In genomic region chr3:134284438-134284837, GRCh38 we compare ENCODE assay signal across 28 cellular contexts. TPM values are rescaled to one million over a fixed set of nuclear protein-coding genes. Genes with fewer than 3 reads are reported as not detected.
DNase-seq lines count a peak whose midpoint lies in the region; ATAC-seq, FAIRE-seq and TF ChIP-seq lines count a peak whose summit lies in the region.
"Had no signal": no experiment of that assay in that cellular context is flagged by ENCODE, and none has a peak within 500 bp of the region (broad histone marks: within the 10 kb centered on the region; RNA-seq: fewer than 3 reads in every experiment).

No MANE protein-coding gene starts in this region.

- H3K27me3 Mint-ChIP-seq in Caco-2 (ENCODE audit: insufficient read depth, unreplicated experiment), result no peaks in the 10 kb centered on the region

- H3K27me3 ChIP-seq in HepG2 (ENCODE audit: control insufficient read depth in 1 of 2, insufficient read depth in 2 of 2, low read length in 2 of 2), result no peaks in the 10 kb centered on the region; a peak in 1 of 5 replicates
- H3K27me3 ChIP-seq in right lobe of liver, result no peaks in the 10 kb centered on the region
- peaks cover 0 to 6% of the 10 kb centered on the region in 2 experiments; a peak in 1 of 5 replicates for H3K27me3 ChIP-seq in K562 (ENCODE audit: control insufficient read depth in 2 of 2, insufficient read depth in 2 of 2, low read length in 2 of 2)
- no peaks in the 10 kb centered on the region for H3K27me3 ChIP-seq in parathyroid adenoma (ENCODE audit: control insufficient read depth, insufficient read depth, low read length)
- no peaks in the 10 kb centered on the region for H3K27me3 ChIP-seq in Caco-2 (replicated peaks; ENCODE audit: control insufficient read depth, insufficient read depth, low read length)
- H3K27me3 ChIP-seq: BE2C, BLaER1 had no signal

- H3K4me1 ChIP-seq in HepG2 (ENCODE audit: insufficient read depth, low read length), result peaks cover 14% of the 10 kb centered on the region
- H3K4me1 ChIP-seq in right lobe of liver, result no peaks in the 10 kb centered on the region
- no peaks in the 10 kb centered on the region for H3K4me1 ChIP-seq in K562 (replicated peaks in 1 of 2; ENCODE audit: control insufficient read depth in 2 of 2, insufficient read depth in 2 of 2, low read length in 2 of 2)
- peaks cover 6% of the 10 kb centered on the region for H3K4me1 ChIP-seq in parathyroid adenoma
- H3K4me1 ChIP-seq in Caco-2, result peaks cover 11% of the 10 kb centered on the region
- H3K4me1 ChIP-seq: BE2C, BLaER1 had no signal

- H3K79me2 ChIP-seq in HepG2 (ENCODE audit: insufficient read depth, low read length) (no peaks in the 10 kb centered on the region), K562 (ENCODE audit: control insufficient read depth, insufficient read depth, low read length) (no peaks in the 10 kb centered on the region), parathyroid adenoma (no peaks in the 10 kb centered on the region)

- H3K9me3 Mint-ChIP-seq in Caco-2 (ENCODE audit: unreplicated experiment), result no peaks in the 10 kb centered on the region
- H3K9me3 Mint-ChIP-seq: CD8-positive, alpha-beta memory T cell had no signal

- no TSS peak for BruUV-seq in HepG2 (replicated peaks; lab: Mats Ljungman, UMichigan)
- BruUV-seq in K562 (replicated peaks; lab: Mats Ljungman, UMichigan), result no TSS peak
- BruUV-seq in Caco-2 (replicated peaks; lab: Mats Ljungman, UMichigan), result no TSS peak

- TF ChIP-seq EP300 in HepG2 (IDR thresholded peaks at IDR 0.05; ENCODE audit: low read depth in 2 of 2, low read length in 2 of 2) (no peak), HepG2 (CRISPR knock-in tag; IDR thresholded peaks at IDR 0.05; ENCODE audit: borderline replicate concordance) (no peak), K562 (IDR thresholded peaks at IDR 0.05; ENCODE audit: low read length) (no peak)

- in situ Hi-C loops in HepG2 (cut with HindIII; ENCODE audit: extremely low pct_ligation_motif_present, low pct_unique_long_range_greater_than_20kb), result no loop called here
- in situ Hi-C loops in K562 (cut with MboI), result no loop called here

- H3K4me3 ChIP-seq in HepG2 (replicated peaks in 1 of 3; ENCODE audit: insufficient read depth in 1 of 3, low read depth in 2 of 3, low read length in 3 of 3) (no peak overlapping the region), right lobe of liver (no peak overlapping the region), K562 (no peak overlapping the region), parathyroid adenoma (ENCODE audit: low read depth, low read length) (no peak overlapping the region), Caco-2 (ENCODE audit: low read depth, low read length) (no peak overlapping the region)
- H3K4me3 ChIP-seq: BLaER1, GM12878 had no signal

- H3K4me2 ChIP-seq in HepG2 (ENCODE audit: low read depth, low read length) (no peak overlapping the region), K562 (ENCODE audit: insufficient read depth, low read length) (no peak overlapping the region), parathyroid adenoma (ENCODE audit: low read length) (no peak overlapping the region)
- H3K4me2 ChIP-seq: BLaER1 had no signal

- H3K36me3 ChIP-seq in HepG2 (replicated peaks in 1 of 2; ENCODE audit: control insufficient read depth in 1 of 2, insufficient read depth in 2 of 2, low read length in 2 of 2) (no peaks in the 10 kb centered on the region), right lobe of liver (no peaks in the 10 kb centered on the region), K562 (ENCODE audit: control insufficient read depth, insufficient read depth, low read length) (no peaks in the 10 kb centered on the region), parathyroid adenoma (ENCODE audit: control insufficient read depth, insufficient read depth, low read length) (no peaks in the 10 kb centered on the region), Caco-2 (ENCODE audit: control insufficient read depth, insufficient read depth, low read length) (no peaks in the 10 kb centered on the region)
- H3K36me3 ChIP-seq: BE2C, BLaER1 had no signal

- CTCF ChIA-PET in HepG2 (lab: Yijun Ruan, JAX; ENCODE audit: low intra/inter-chr PET ratio, low total read pairs), result no interaction called here
- CTCF ChIA-PET in K562 (lab: Yijun Ruan, JAX; ENCODE audit: low intra/inter-chr PET ratio), result no interaction called here
- CTCF ChIA-PET in Caco-2 (lab: Charles Lee), result interaction anchor here (0.5 kb wide), 1 partner anchor 1579 kb away, joined by 5 read pairs; no protein-coding TSS in a partner anchor

- FAIRE-seq in HepG2 (lab: Jason Lieb, UNC) (no peak), K562 (lab: Jason Lieb, UNC) (no peak)
- FAIRE-seq: D721Med, GM12878, GM12892, GM18507 had no signal

- 69% methylated on average over 5 of the region's 6 CpGs for WGBS in HepG2 (ENCODE audit: low lambda C conversion rate)
- 70% methylated on average over 4 of the region's 6 CpGs for WGBS in right lobe of liver (ENCODE audit: insufficient coverage, low coverage, low lambda C conversion rate, missing lambda C conversion rate)
- 0% methylated on average over 6 of the region's 6 CpGs for WGBS in K562 (ENCODE audit: insufficient coverage, low coverage, missing lambda C conversion rate)

- H3K9me3 ChIP-seq in HepG2 (ENCODE audit: low read length) (no peaks in the 10 kb centered on the region), right lobe of liver (no peaks in the 10 kb centered on the region), K562 (replicated peaks; ENCODE audit: control insufficient read depth, insufficient read depth, low read depth, low read length) (no peaks in the 10 kb centered on the region), parathyroid adenoma (ENCODE audit: control insufficient read depth, low read length) (no peaks in the 10 kb centered on the region), Caco-2 (no peaks in the 10 kb centered on the region)
- H3K9me3 ChIP-seq: BE2C, BLaER1 had no signal

- H3K4me3 Mint-ChIP-seq in Caco-2 (ENCODE audit: unreplicated experiment), result no peak overlapping the region
- H3K4me3 Mint-ChIP-seq: CD14-positive monocyte; CD4-positive, alpha-beta memory T cell; CD4-positive, CD25-positive, alpha-beta regulatory T cell; CD8-positive, alpha-beta memory T cell had no signal

- TF ChIP-seq CTCF in HepG2 (CRISPR knock-in tag; IDR thresholded peaks at IDR 0.05) (no peak), right lobe of liver (IDR thresholded peaks at IDR 0.05) (no peak), K562 (IDR thresholded peaks at IDR 0.05 in 2 of 3, conservative IDR thresholded peaks at IDR 0.05 in 1 of 3; ENCODE audit: insufficient read depth in 2 of 3, low read depth in 1 of 3, low read length in 3 of 3) (no peak), parathyroid adenoma (IDR thresholded peaks at IDR 0.05) (no peak), Caco-2 (IDR thresholded peaks at IDR 0.05; ENCODE audit: insufficient read depth in 1 of 2, low read depth in 1 of 2, low read length in 1 of 2, severe bottlenecking in 1 of 2, unreplicated experiment in 1 of 2) (no peak)

- intact Hi-C loops in HepG2 (cut with micrococcal nuclease; ENCODE audit: unreplicated experiment) (no loop called here), right lobe of liver (cut with DNase I) (no loop called here), K562 (cut with micrococcal nuclease) (no loop called here), Caco-2 (cut with micrococcal nuclease; ENCODE audit: unreplicated experiment) (no loop called here)

- H2AFZ ChIP-seq in HepG2 (ENCODE audit: low read length) (no peak overlapping the region), K562 (ENCODE audit: low read depth, low read length) (no peak overlapping the region), parathyroid adenoma (peak overlapping the region; percentile 11)

- ATAC-seq in HepG2, result no peak
- no peak for ATAC-seq in right lobe of liver
- no peak for ATAC-seq in K562
- no peak for ATAC-seq in HG03095 (IDR thresholded peaks at IDR 0.05; ENCODE audit: unreplicated experiment)
- no peak for ATAC-seq in HG02610 (IDR thresholded peaks at IDR 0.05; ENCODE audit: unreplicated experiment)
- ATAC-seq: GM12878 had no signal

- H3K4me1 Mint-ChIP-seq in Caco-2 (ENCODE audit: low read depth, unreplicated experiment), result peaks cover 7% of the 10 kb centered on the region
- H3K4me1 Mint-ChIP-seq: CD14-positive monocyte; CD4-positive, alpha-beta memory T cell; CD4-positive, CD25-positive, alpha-beta regulatory T cell; CD8-positive, alpha-beta memory T cell had no signal

- TF ChIP-seq RAD21 in HepG2 (CRISPR knock-in tag; IDR thresholded peaks at IDR 0.05) (no peak), K562 (CRISPR knock-in tag; conservative IDR thresholded peaks at IDR 0.05 in 1 of 2, IDR thresholded peaks at IDR 0.05 in 1 of 2) (no peak)

- DNase-seq in HepG2 (ENCODE audit: low spot score) (no peak), right lobe of liver (no peak), K562 (ENCODE audit: extremely low read depth in 1 of 4, low spot score in 3 of 4) (no peak), Caco-2 (no peak)
- DNase-seq: ACHN; BE2C; C1 segment of cervical spinal cord; Calu3; CD4-positive, alpha-beta memory T cell; CD4-positive, CD25-positive, alpha-beta regulatory T cell; CD8-positive, alpha-beta memory T cell; COR-L47; DMS153; DMS53; DMS79; DND-41; EL; GDM1 had no signal

- H3K27ac ChIP-seq in HepG2 (ENCODE audit: extremely low read length, insufficient read depth, low read length), result no peak overlapping the region
- H3K27ac ChIP-seq in right lobe of liver, result no peak overlapping the region
- H3K27ac ChIP-seq in K562 (ENCODE audit: extremely low read depth, low read depth, low read length), result no peak overlapping the region
- no peak overlapping the region for H3K27ac ChIP-seq in parathyroid adenoma
- H3K27ac ChIP-seq: 22Rv1, BLaER1 had no signal

- POLR2A ChIA-PET in HepG2 (lab: Yijun Ruan, JAX) (no interaction called here), K562 (lab: Yijun Ruan, JAX) (interaction anchor here (0.5 kb wide), 1 partner anchor 201 kb away, joined by 3 read pairs; the partner anchor contains the start of genes ANAPC13 and CEP63), Caco-2 (lab: Charles Lee) (no interaction called here)

- no peak overlapping the region for H3K27ac Mint-ChIP-seq in Caco-2 (ENCODE audit: unreplicated experiment)
- H3K27ac Mint-ChIP-seq: CD14-positive monocyte; CD4-positive, alpha-beta memory T cell; CD4-positive, CD25-positive, alpha-beta regulatory T cell had no signal

- H3K9me1 ChIP-seq in K562 (ENCODE audit: control insufficient read depth, insufficient read depth, low read length), result no peaks in the 10 kb centered on the region

- H3K36me3 Mint-ChIP-seq in Caco-2 (ENCODE audit: insufficient read depth, unreplicated experiment), result no peaks in the 10 kb centered on the region
- H3K36me3 Mint-ChIP-seq: CD14-positive monocyte; CD4-positive, CD25-positive, alpha-beta regulatory T cell; CD8-positive, alpha-beta memory T cell had no signal

- TF ChIP-seq POLR2A in HepG2 (IDR thresholded peaks at IDR 0.05; ENCODE audit: insufficient read depth in 1 of 2, low read depth in 2 of 2, low read length in 2 of 2) (no peak), right lobe of liver (IDR thresholded peaks at IDR 0.05) (no peak), K562 (conservative IDR thresholded peaks at IDR 0.05) (no peak)

- H3K9ac ChIP-seq in HepG2 (ENCODE audit: insufficient read depth, low read depth, low read length) (no peak overlapping the region), K562 (ENCODE audit: insufficient read depth in 1 of 2, low read depth in 2 of 2, low read length in 2 of 2) (no peak overlapping the region), parathyroid adenoma (no peak overlapping the region)
- H3K9ac ChIP-seq: BLaER1 had no signal

- H4K20me1 ChIP-seq in HepG2 (ENCODE audit: insufficient read depth, low read length), result no peaks in the 10 kb centered on the region
- H4K20me1 ChIP-seq in K562 (replicated peaks; ENCODE audit: control insufficient read depth, insufficient read depth, low read length), result no peaks in the 10 kb centered on the region
- H4K20me1 ChIP-seq: BLaER1 had no signal

RNA-seq across cellular contexts. Expression of gene RYK, which starts 33.8 kb away (rescaled TPM):
- total RNA-seq in HepG2 (2016; rRNA removed; fragmentation: Illumina TruSeq; extraction: Trizol), result 58.7 and 66.2 TPM in 2 replicates
- 78.1 and 78.2 TPM in 2 replicates for total RNA-seq in HepG2 (2016; cell fraction: cytosol; rRNA removed; fragmentation: Illumina TruSeq; extraction: Trizol; ENCODE audit: low read depth)
- total RNA-seq in HepG2 (2016; cell fraction: insoluble cytoplasmic fraction; rRNA removed; fragmentation: Illumina TruSeq; extraction: Trizol), result 52.1 and 70.0 TPM in 2 replicates
- total RNA-seq in HepG2 (2016; cell fraction: membrane; rRNA removed; fragmentation: Illumina TruSeq; extraction: Trizol), result 77.4 and 91.4 TPM in 2 replicates
- total RNA-seq in HepG2 (2016; cell fraction: nucleus; rRNA removed; fragmentation: Illumina TruSeq; extraction: Trizol), result 66.9 and 80.4 TPM in 2 replicates
- polyA plus RNA-seq in HepG2 (2011; rRNA removed), result 30.8 and 35.0 TPM in 2 replicates
- polyA plus RNA-seq in HepG2 (2011; cell fraction: cytosol; rRNA removed), result 16.0 and 20.5 TPM in 2 replicates
- polyA plus RNA-seq in HepG2 (2011; cell fraction: nucleus; rRNA removed), result 30.8 and 37.4 TPM in 2 replicates
- polyA plus RNA-seq in HepG2 (2012), result 29.3 and 30.2 TPM in 2 replicates
- 19.2 and 19.8 TPM in 2 replicates for polyA plus RNA-seq in HepG2 (2016; cell fraction: cytosol; fragmentation: Illumina TruSeq; extraction: Trizol; ENCODE audit: low read depth)
- 56.6 and 58.1 TPM in 2 replicates for polyA plus RNA-seq in HepG2 (2016; cell fraction: insoluble cytoplasmic fraction; fragmentation: Illumina TruSeq; extraction: Trizol; ENCODE audit: low read depth)
- 49.6 and 56.3 TPM in 2 replicates for polyA plus RNA-seq in HepG2 (2016; cell fraction: membrane; fragmentation: Illumina TruSeq; extraction: Trizol; ENCODE audit: low read depth)
- 75.7 and 79.3 TPM in 2 replicates for polyA plus RNA-seq in HepG2 (2016; cell fraction: nucleus; fragmentation: Illumina TruSeq; extraction: Trizol; ENCODE audit: insufficient read depth, low read depth)
- polyA minus RNA-seq in HepG2 (2011; rRNA and poly(A)+ RNA removed; ENCODE audit: low replicate concordance), result 40.1 and 68.9 TPM in 2 replicates
- polyA minus RNA-seq in HepG2 (2011; cell fraction: cytosol; rRNA and poly(A)+ RNA removed), result 17.1 and 17.7 TPM in 2 replicates
- 93.1 and 104 TPM in 2 replicates for polyA minus RNA-seq in HepG2 (2011; cell fraction: nucleus; rRNA and poly(A)+ RNA removed)
- total RNA-seq in right lobe of liver, result 10 to 100 TPM; 15.9 to 28.5 (median 17.9) TPM
- total RNA-seq in K562 (2011; cell fraction: chromatin; rRNA removed; ENCODE audit: low replicate concordance), result 31.7 and 76.0 TPM in 2 replicates
- total RNA-seq in K562 (2011; cell fraction: nucleolus; rRNA removed), result 10.7 and 16.3 TPM in 2 replicates
- total RNA-seq in K562 (2011; cell fraction: nucleoplasm; rRNA removed), result 39.4 and 55.0 TPM in 2 replicates
- total RNA-seq in K562 (2014; rRNA removed), result 16.1 and 20.1 TPM in 2 replicates
- 22.3 and 24.5 TPM in 2 replicates for total RNA-seq in K562 (2014; rRNA removed; fragmentation: Illumina TruSeq; extraction: Trizol)
- 23.8 and 29.5 TPM in 2 replicates for total RNA-seq in K562 (2015; rRNA removed; fragmentation: Illumina TruSeq; extraction: Trizol)
- 13.2 and 13.8 TPM in 2 replicates for total RNA-seq in K562 (2021)
- polyA plus RNA-seq in K562 (2011; rRNA removed), result 22.1 and 23.8 TPM in 2 replicates
- 7.5 and 12.4 TPM in 2 replicates for polyA plus RNA-seq in K562 (2011; cell fraction: cytosol; rRNA removed)
- polyA plus RNA-seq in K562 (2011; cell fraction: nucleus; rRNA removed), result 37.1 and 37.4 TPM in 2 replicates
- polyA plus RNA-seq in K562 (2012), result 9.5 and 12.1 TPM in 2 replicates
- polyA plus RNA-seq in K562 (2014; fragmentation: Illumina TruSeq; extraction: Trizol), result 19.7 and 25.1 TPM in 2 replicates
- polyA plus RNA-seq in K562 (2014; fragmentation: Nextera tagmentation; extraction: Ambion mirVana), result 1 to 10 TPM; 4.2 to 4.9 TPM
- 15.3 and 16.6 TPM in 2 replicates for polyA plus RNA-seq in K562 (2014; rRNA removed)
- 26.9 and 36.9 TPM in 2 replicates for polyA minus RNA-seq in K562 (2011; rRNA and poly(A)+ RNA removed)
- 6.3 and 7.3 TPM in 2 replicates for polyA minus RNA-seq in K562 (2011; cell fraction: cytosol; rRNA and poly(A)+ RNA removed)
- 24.6 and 36.5 TPM in 2 replicates for polyA minus RNA-seq in K562 (2011; cell fraction: nucleus; rRNA and poly(A)+ RNA removed)
- 101 and 102 TPM in 2 replicates for total RNA-seq in Caco-2 (2022)

Comparison
In these comparisons a context has a peak if more than half of its experiments do, and no peak if none do; other contexts are left out.
1. Of the 241 proteins assayed by ChIP-seq in both HepG2 and K562: peak only in HepG2: MAFF and MAFK; only in K562: none; in both: none; in neither: 239.